7 cellular contexts compared by ENCODE assay signal in genomic region chr3:63993653-63994079, GRCh38. TPM values are rescaled to one million over a fixed set of nuclear protein-coding genes. Genes with fewer than 3 reads are reported as not detected.
DNase-seq lines count a peak whose midpoint lies in the region; FAIRE-seq and TF ChIP-seq lines count a peak whose summit lies in the region.

No MANE protein-coding gene starts in this region.

- peaks cover 93% of the 10 kb centered on the region; the same call in 1 of the 2 replicates for H3K36me3 ChIP-seq in Loucy (ENCODE audit: insufficient read depth, low read length)
- peaks cover 24 to 45% of the 10 kb centered on the region in 2 donors for H3K36me3 ChIP-seq in small intestine (ENCODE audit: control insufficient read depth in 2 of 2, insufficient read depth in 2 of 2, low read length in 2 of 2)

- 36 to 41% (median 36%) methylated on average over 3 of the region's 3 CpGs for WGBS in small intestine, 3 donors

- no peak overlapping the region for H2AFZ ChIP-seq in Loucy (ENCODE audit: low read length)

- H3K4me1 ChIP-seq in Loucy (ENCODE audit: insufficient read depth, low read length, poor library complexity, severe bottlenecking) = no peaks in the 10 kb centered on the region
- H3K4me1 ChIP-seq in small intestine (ENCODE audit: control insufficient read depth in 2 of 2, insufficient read depth in 1 of 2, low read depth in 1 of 2, low read length in 1 of 2) = no peaks in the 10 kb centered on the region

- FAIRE-seq in small intestine (lab: Jason Lieb, UNC) = no peak

- H3K9me3 ChIP-seq in Loucy (ENCODE audit: insufficient read depth, low read depth, low read length) (no peaks in the 10 kb centered on the region), small intestine (ENCODE audit: control insufficient read depth, low read depth) (no peaks in the 10 kb centered on the region)

- H3K4me3 ChIP-seq in GM12865 (ENCODE audit: low read depth, low read length) (no peak overlapping the region), Loucy (ENCODE audit: low read length, poor library complexity, severe bottlenecking) (no peak overlapping the region), astrocyte of the cerebellum (ENCODE audit: low read depth, low read length) (no peak overlapping the region), small intestine (ENCODE audit: low read depth in 1 of 2, low read length in 2 of 2) (no peak overlapping the region)

- no peaks in the 10 kb centered on the region for H3K27me3 ChIP-seq in Loucy (ENCODE audit: insufficient read depth, low read length, poor library complexity, severe bottlenecking)
- H3K27me3 ChIP-seq in small intestine (ENCODE audit: control insufficient read depth in 2 of 2, insufficient read depth in 2 of 2, low read length in 2 of 2) = no peaks in the 10 kb centered on the region

- no peak overlapping the region for H3K27ac ChIP-seq in small intestine (ENCODE audit: low read depth in 1 of 2, low read length in 1 of 2)

- H3K9me2 ChIP-seq in Loucy (replicated peaks; ENCODE audit: low read depth, low read length) = no peaks in the 10 kb centered on the region

- no peak overlapping the region for H3K4me2 ChIP-seq in Loucy (ENCODE audit: low read depth, low read length, poor library complexity, severe bottlenecking)

- no peak overlapping the region for H3K9ac ChIP-seq in Loucy (ENCODE audit: low read depth, low read length, poor library complexity, severe bottlenecking)

- H4K20me1 ChIP-seq in Loucy (ENCODE audit: insufficient read depth, low read length, poor library complexity, severe bottlenecking) = no peaks in the 10 kb centered on the region

- peak; percentile 81 for TF ChIP-seq CTCF in GM12865 (IDR thresholded peaks at IDR 0.05; ENCODE audit: insufficient read depth, low read depth, low read length, missing control alignments)
- peak; percentile 84 for TF ChIP-seq CTCF in Loucy (conservative IDR thresholded peaks at IDR 0.05; ENCODE audit: low read length)
- TF ChIP-seq CTCF in astrocyte of the cerebellum (IDR thresholded peaks at IDR 0.05; ENCODE audit: low read depth, low read length, missing control alignments) = peak; percentile 99

- in situ Hi-C loops in astrocyte of the cerebellum (cut with HindIII; ENCODE audit: low sequenced_read_pairs) = no loop called here

- H3K79me2 ChIP-seq in Loucy (ENCODE audit: insufficient read depth, low read length) = no peaks in the 10 kb centered on the region; the same call in 1 of the 2 replicates

- H3F3A ChIP-seq in Loucy (ENCODE audit: low read depth) = no peaks in the 10 kb centered on the region

- DNase-seq in GM12865 (ENCODE audit: low read depth) (peak; percentile 65), H4 (ENCODE audit: low spot score) (peak; percentile 51), T-helper 1 cell (peak; percentile 12 to 58 (median 42)), astrocyte of the cerebellum (ENCODE audit: low read depth) (peak; percentile 64), hypothalamus (lab: John Stamatoyannopoulos, UW) (peak in 38 of 51 donors; percentile 4 to 74 (median 34)), small intestine (peak; percentile 77)

RNA-seq across cellular contexts. Expression of gene PSMD6, which starts 29.6 kb away (rescaled TPM):
- 102 and 104 TPM in 2 replicates for total RNA-seq in H4 (2014; rRNA removed; shearing (Covaris generic))
- polyA plus RNA-seq in small intestine = 10 to 100 TPM; 51.4 to 65.2 (median 51.9) TPM
